Comparison of ENCODE assay signal across 8 cellular contexts in genomic region chr3:4351164-4351855, GRCh38. TPM values are rescaled to one million over a fixed set of nuclear protein-coding genes. Genes with fewer than 3 reads are reported as not detected.
DNase-seq lines count a peak whose midpoint lies in the region; ATAC-seq and TF ChIP-seq lines count a peak whose summit lies in the region.

No MANE protein-coding gene starts in this region.

- H3K27me3 Mint-ChIP-seq in activated B cell treated with CpG ODN at 0.5 μM for 24 hours: no peaks in the 10 kb centered on the region

- POLR2A ChIA-PET in activated B cell treated with CpG ODN at 0.5 μM for 24 hours (lab: Charles Lee): interaction anchor here (0.7 to 1.3 kb wide), 5 partner anchors 116 to 282 kb away, joined by 3 to 7 read pairs (median 4); partner anchors contain the start of genes ITPR1 and SUMF1
- POLR2A ChIA-PET in HEK293T (lab: Yijun Ruan, JAX): interaction anchor here (1.5 kb wide), 1 partner anchor 142 kb away, joined by 3 read pairs; the partner anchor contains the start of gene ITPR1

- DNase-seq in GM13976 (ENCODE audit: low spot score) (peak; percentile 45), activated B cell treated with CpG ODN at 0.5 μM for 24 hours (no peak), fibroblast of villous mesenchyme (ENCODE audit: low read depth) (peak; percentile 78), SW 1271 (lab: John Stamatoyannopoulos, UW) (no peak), HEK293T (ENCODE audit: extremely low spot score) (no peak), NCI-H1417 treated with DMSO at 0.1 percent for 48 hours (lab: John Stamatoyannopoulos, UW) (no peak)
- peak; percentile 7 to 26 for DNase-seq in stimulated activated CD4-positive, alpha-beta T cell treated with anti-CD3 and anti-CD28 coated beads, Interleukin-2, amount 100 ng/mL, for 48 hours

- H3K9me3 Mint-ChIP-seq in activated B cell treated with CpG ODN at 0.5 μM for 24 hours: no peaks in the 10 kb centered on the region

- H3K36me3 Mint-ChIP-seq in activated B cell treated with CpG ODN at 0.5 μM for 24 hours (ENCODE audit: low read depth): peaks cover 2% of the 10 kb centered on the region

- CTCF ChIA-PET in activated B cell treated with CpG ODN at 0.5 μM for 24 hours (lab: Charles Lee) (interaction anchor here (0.6 to 5.1 kb wide), 39 partner anchors 10 to 706 kb away, joined by 3 to 149 read pairs (median 4); partner anchors contain the start of genes ITPR1 and SUMF1), HEK293T (lab: Yijun Ruan, JAX) (interaction anchor here (0.5 to 2.1 kb wide), 25 partner anchors 9 to 1111 kb away, joined by 3 to 20 read pairs (median 4); no protein-coding TSS in a partner anchor)

- intact Hi-C loops in activated B cell treated with CpG ODN at 0.5 μM for 24 hours (cut with micrococcal nuclease): loop anchor here (1.0 to 5.0 kb wide), 5 partner anchors 143 to 705 kb away; no protein-coding TSS in a partner anchor

- H3K27ac Mint-ChIP-seq in activated B cell treated with CpG ODN at 0.5 μM for 24 hours: no peak overlapping the region

- in situ Hi-C loops in GM13976 (cut with MboI; ENCODE audit: low sequenced_read_pairs, unreplicated experiment): loop anchor here (10.0 to 25.0 kb wide), 2 partner anchors 293 to 711 kb away; no protein-coding TSS in a partner anchor

- H3K4me3 ChIP-seq in fibroblast of villous mesenchyme (ENCODE audit: low read depth, low read length): peak overlapping the region; percentile 51

- H3K4me3 Mint-ChIP-seq in activated B cell treated with CpG ODN at 0.5 μM for 24 hours: peak overlapping the region; percentile 71

- peaks cover 9% of the 10 kb centered on the region for H3K4me1 Mint-ChIP-seq in activated B cell treated with CpG ODN at 0.5 μM for 24 hours

- no peak for TF ChIP-seq CTCF in GM13976 (IDR thresholded peaks at IDR 0.05; ENCODE audit: borderline replicate concordance, control extremely low read depth, extremely low read depth, insufficient read depth, missing control alignments)
- TF ChIP-seq CTCF in activated B cell treated with CpG ODN at 0.5 μM for 24 hours (IDR thresholded peaks at IDR 0.05): no peak
- TF ChIP-seq CTCF in fibroblast of villous mesenchyme (IDR thresholded peaks at IDR 0.05; ENCODE audit: insufficient read depth, low read depth, low read length): no peak

- ATAC-seq in HG02884 (IDR thresholded peaks at IDR 0.05; ENCODE audit: unreplicated experiment) (peak; percentile 63), activated B cell treated with CpG ODN at 0.5 μM for 24 hours (ENCODE audit: low read depth) (peak; percentile 52)

TF ChIP-seq in HEK293T, 16 proteins besides CTCF, POLR2A, EP300 and RAD21:
- TF ChIP-seq FOXM1 (IDR thresholded peaks at IDR 0.05; ENCODE audit: borderline replicate concordance): no peak
- TF ChIP-seq CTBP1 (IDR thresholded peaks at IDR 0.05; ENCODE audit: borderline replicate concordance): no peak
- TF ChIP-seq ZNF384 (IDR thresholded peaks at IDR 0.05): no peak

RNA-seq across cellular contexts. Expression of gene SETMAR, which starts 48.1 kb away (rescaled TPM):
- total RNA-seq in activated B cell treated with CpG ODN at 0.5 μM for 24 hours (10.3 and 11.4 TPM in 2 replicates), fibroblast of villous mesenchyme (9.1 and 11.3 TPM in 2 replicates)

Comparison
In these comparisons a context has a peak if more than half of its experiments do, and no peak if none do; other contexts are left out.
1. DNase-seq: peak in GM13976 (single experiment), fibroblast of villous mesenchyme (single experiment) and stimulated activated CD4-positive, alpha-beta T cell treated with anti-CD3 and anti-CD28 coated beads, Interleukin-2, amount 100 ng/mL, for 48 hours (2 of 2); none in activated B cell treated with CpG ODN at 0.5 μM for 24 hours (single experiment), SW 1271 (0 of 2), HEK293T (single experiment) and NCI-H1417 treated with DMSO at 0.1 percent for 48 hours (single experiment).